In the genomic region with DNA sequence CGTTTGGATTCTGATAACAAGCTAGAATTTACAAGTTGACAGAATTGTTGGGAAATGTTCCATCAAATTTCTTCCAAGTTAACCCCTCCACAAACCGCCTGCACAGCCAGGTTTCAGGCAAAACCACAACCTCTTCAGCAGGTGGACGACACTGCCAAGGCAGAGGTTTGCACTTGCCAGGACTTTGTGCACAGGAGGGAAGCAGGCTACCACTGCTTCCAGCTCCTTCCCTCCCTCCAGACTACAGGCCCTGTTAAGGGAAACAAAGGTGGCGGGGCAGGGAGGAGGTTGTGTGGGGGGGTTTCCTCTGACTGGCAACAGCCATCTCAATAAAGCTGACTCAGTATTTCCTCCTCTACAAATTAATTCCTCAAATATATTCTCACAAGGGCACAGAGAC, we compare ENCODE assay signal across 9 cellular contexts. TPM values are rescaled to one million over a fixed set of nuclear protein-coding genes. Genes with fewer than 3 reads are reported as not detected.
DNase-seq lines count a peak whose midpoint lies in the region; ATAC-seq and TF ChIP-seq lines count a peak whose summit lies in the region.
"Had no signal": no experiment of that assay in that cellular context is flagged by ENCODE, and none has a peak within 500 bp of the region (broad histone marks: within the 10 kb centered on the region; RNA-seq: fewer than 3 reads in every experiment).

No MANE protein-coding gene starts in this region.

- H3K4me1 Mint-ChIP-seq in CD4-positive, alpha-beta T cell (ENCODE audit: low read depth): peaks cover 93% of the 10 kb centered on the region
- peaks cover 77% of the 10 kb centered on the region for H3K4me1 Mint-ChIP-seq in T-helper 17 cell

- H3K9me3 ChIP-seq in CD4-positive, alpha-beta T cell (ENCODE audit: control insufficient read depth, low read length): no peaks in the 10 kb centered on the region
- H3K9me3 ChIP-seq in T-helper 17 cell (ENCODE audit: control insufficient read depth, low read length, poor library complexity, severe bottlenecking): no peaks in the 10 kb centered on the region
- H3K9me3 ChIP-seq in neutrophil: no peaks in the 10 kb centered on the region

- no peaks in the 10 kb centered on the region for H3K27me3 ChIP-seq in CD4-positive, alpha-beta T cell (ENCODE audit: control insufficient read depth, insufficient read depth, low read length)
- no peaks in the 10 kb centered on the region for H3K27me3 ChIP-seq in neutrophil

- DNase-seq in CD4-positive, alpha-beta T cell: peak in 5 of 10 experiments; percentile 26 to 47 (median 33)
- peak in 1 of 3 donors; percentile 43 for DNase-seq in T-helper 17 cell
- peak; percentile 84 for DNase-seq in dermis blood vessel endothelial cell
- DNase-seq in anterior cingulate cortex (lab: John Stamatoyannopoulos, UW): no peak
- no peak for DNase-seq in cortex of kidney (lab: John Stamatoyannopoulos, UW)
- no peak for DNase-seq in NCI-H187 treated with DMSO at 0.1 percent for 48 hours (lab: John Stamatoyannopoulos, UW)
- DNase-seq: kidney had no signal

- peaks cover 29% of the 10 kb centered on the region for H3K36me3 Mint-ChIP-seq in CD4-positive, alpha-beta T cell (ENCODE audit: low read depth)
- H3K36me3 Mint-ChIP-seq in T-helper 17 cell (ENCODE audit: low read depth): peaks cover 7% of the 10 kb centered on the region

- no peak for ATAC-seq in CD4-positive, alpha-beta T cell (ENCODE audit: poor library complexity)
- ATAC-seq in T-helper 17 cell: no peak
- no peak for ATAC-seq in HG02884 (IDR thresholded peaks at IDR 0.05; ENCODE audit: unreplicated experiment)

- peaks cover 97 to 99% of the 10 kb centered on the region in 2 experiments for H3K4me1 ChIP-seq in neutrophil (ENCODE audit: control insufficient read depth in 1 of 2, insufficient read depth in 1 of 2, low read depth in 1 of 2, low read length in 1 of 2)

- no peak for TF ChIP-seq CTCF in CD4-positive, alpha-beta T cell (IDR thresholded peaks at IDR 0.05)
- TF ChIP-seq CTCF in neutrophil (IDR thresholded peaks at IDR 0.05): no peak

- H3K4me3 Mint-ChIP-seq in CD4-positive, alpha-beta T cell: peak overlapping the region; percentile 67
- peak overlapping the region; percentile 79 for H3K4me3 Mint-ChIP-seq in T-helper 17 cell

- peak overlapping the region; percentile 95 for H3K27ac Mint-ChIP-seq in CD4-positive, alpha-beta T cell
- no peak overlapping the region for H3K27ac Mint-ChIP-seq in T-helper 17 cell

- no peaks in the 10 kb centered on the region for H3K9me3 Mint-ChIP-seq in CD4-positive, alpha-beta T cell

- H3K27me3 Mint-ChIP-seq in CD4-positive, alpha-beta T cell: no peaks in the 10 kb centered on the region
- no peaks in the 10 kb centered on the region for H3K27me3 Mint-ChIP-seq in T-helper 17 cell

- intact Hi-C loops in CD4-positive, alpha-beta T cell (cut with DNase I, micrococcal nuclease): loop anchor here in 1 of 2 experiments (2.0 kb wide), 2 partner anchors 41 to 69 kb away; a partner anchor contains a TSS

- CTCF ChIA-PET in CD4-positive, alpha-beta T cell (lab: Charles Lee): interaction anchor here (2.0 to 5.6 kb wide), 6 partner anchors 9 to 73 kb away, joined by 7 to 37 read pairs (median 12); no protein-coding TSS in a partner anchor

- no peaks in the 10 kb centered on the region for H3K36me3 ChIP-seq in neutrophil

- peak overlapping the region; percentile 38 to 54 for H3K4me3 ChIP-seq in neutrophil (ENCODE audit: low read depth in 1 of 2, low read length in 1 of 2)

- POLR2A ChIA-PET in CD4-positive, alpha-beta T cell (lab: Charles Lee): interaction anchor here (1.3 to 11.9 kb wide), 13 partner anchors 8 to 229 kb away, joined by 5 to 123 read pairs (median 12); a partner anchor contains a TSS

- H3K27ac ChIP-seq in CD4-positive, alpha-beta T cell (ENCODE audit: low read depth, low read length): peak overlapping the region; percentile 72
- H3K27ac ChIP-seq in neutrophil: peak overlapping the region; percentile 83

RNA-seq across cellular contexts. Expression of a gene that starts 42.2 kb away (rescaled TPM):
- 10 to 100 TPM; 89.3 to 97.6 TPM for total RNA-seq in CD4-positive, alpha-beta T cell
- total RNA-seq in T-helper 17 cell (100 to 1,000 TPM in 1 of 2 donors, 10 to 100 TPM in 1; 91.0 to 130 TPM), dermis blood vessel endothelial cell (26.2 and 43.8 TPM in 2 replicates)

RNA-seq across cellular contexts. Expression of a gene that starts 57.0 kb away (rescaled TPM):
- total RNA-seq in CD4-positive, alpha-beta T cell: not detected
- total RNA-seq in T-helper 17 cell: not detected
- total RNA-seq in dermis blood vessel endothelial cell: not detected in 2 replicates
- total RNA-seq: kidney had no signal
